In genomic region chr13:40149611-40150283, GRCh38 we compare ENCODE assay signal across 10 cellular contexts.
DNase-seq lines count a peak whose midpoint lies in the region; ATAC-seq lines count a peak whose summit lies in the region.
"Had no signal": no experiment of that assay in that cellular context is flagged by ENCODE, and none has a peak within 500 bp of the region (broad histone marks: within the 10 kb centered on the region; RNA-seq: fewer than 3 reads in every experiment).

No MANE protein-coding gene starts in this region.

- H3K4me3 ChIP-seq in CD4-positive, alpha-beta memory T cell (ENCODE audit: low read length in 2 of 2): no peak overlapping the region
- no peak overlapping the region for H3K4me3 ChIP-seq in SJSA1

- no peaks in the 10 kb centered on the region for H3K36me3 ChIP-seq in CD4-positive, alpha-beta memory T cell (ENCODE audit: insufficient read depth, low read length)
- no peaks in the 10 kb centered on the region for H3K36me3 ChIP-seq in SJSA1

- no peak for DNase-seq in CD4-positive, alpha-beta memory T cell
- DNase-seq in SJSA1 (ENCODE audit: low read depth in 1 of 2, low spot score in 2 of 2) (peak; percentile 45 to 56), globus pallidus (ENCODE audit: low spot score) (peak; percentile 71), renal cortical epithelial cell (ENCODE audit: low read depth) (peak; percentile 98), posterior cingulate gyrus (no peak), SKM-1 (lab: John Stamatoyannopoulos, UW; ENCODE audit: unreplicated experiment) (no peak)
- DNase-seq: activated CD4-positive, CD25-positive, alpha-beta regulatory T cell; mesendoderm had no signal

- H3K27ac ChIP-seq in CD4-positive, alpha-beta memory T cell (ENCODE audit: low read depth, low read length): no peak overlapping the region
- peak overlapping the region; percentile 24 for H3K27ac ChIP-seq in SJSA1

- H3K4me3 Mint-ChIP-seq in CD4-positive, alpha-beta memory T cell: no peak overlapping the region

- H3K4me1 ChIP-seq in CD4-positive, alpha-beta memory T cell (ENCODE audit: insufficient read depth, low read length): peaks cover 40% of the 10 kb centered on the region
- peaks cover 17% of the 10 kb centered on the region for H3K4me1 ChIP-seq in SJSA1 (replicated peaks)

- peak overlapping the region in 5 of 7 donors; percentile 56 to 77 (median 60) for H3K27ac Mint-ChIP-seq in CD4-positive, alpha-beta memory T cell

- H3K27me3 Mint-ChIP-seq in CD4-positive, alpha-beta memory T cell: no peaks in the 10 kb centered on the region

- no peaks in the 10 kb centered on the region for H3K36me3 Mint-ChIP-seq in CD4-positive, alpha-beta memory T cell

- H3K4me1 Mint-ChIP-seq in CD4-positive, alpha-beta memory T cell: peaks cover 43 to 75% (median 54%) of the 10 kb centered on the region in 4 donors

- no peaks in the 10 kb centered on the region for H3K9me3 ChIP-seq in CD4-positive, alpha-beta memory T cell (ENCODE audit: control insufficient read depth in 1 of 2, low read length in 2 of 2)
- H3K9me3 ChIP-seq in SJSA1 (replicated peaks): no peaks in the 10 kb centered on the region

- ATAC-seq in HG03469 (IDR thresholded peaks at IDR 0.05; ENCODE audit: unreplicated experiment) (no peak), HG02981 (IDR thresholded peaks at IDR 0.05; ENCODE audit: unreplicated experiment) (no peak)

- peaks cover 0 to 3% (median 0%) of the 10 kb centered on the region in 8 donors for H3K9me3 Mint-ChIP-seq in CD4-positive, alpha-beta memory T cell

- intact Hi-C loops in CD4-positive, alpha-beta memory T cell (cut with micrococcal nuclease): loop anchor here (5.0 kb wide), 1 partner anchor 38 kb away; no protein-coding TSS in a partner anchor
- intact Hi-C loops in posterior cingulate gyrus (cut with DNase I): no loop called here

- CTCF ChIA-PET in CD4-positive, alpha-beta memory T cell (lab: Charles Lee; ENCODE audit: partially characterized antibody): interaction anchor here (1.0 kb wide), 1 partner anchor 21 kb away, joined by 3 read pairs; no protein-coding TSS in a partner anchor

- no peaks in the 10 kb centered on the region for H3K27me3 ChIP-seq in CD4-positive, alpha-beta memory T cell (ENCODE audit: insufficient read depth, low read length)
- no peaks in the 10 kb centered on the region for H3K27me3 ChIP-seq in SJSA1 (replicated peaks)

- POLR2A ChIA-PET in CD4-positive, alpha-beta memory T cell (lab: Charles Lee; ENCODE audit: partially characterized antibody): interaction anchor here (1.3 to 1.4 kb wide), 2 partner anchors 37 to 38 kb away, joined by 3 to 6 read pairs; no protein-coding TSS in a partner anchor

Comparison
In these comparisons a context has a peak if more than half of its experiments do, and no peak if none do; other contexts are left out.
1. DNase-seq: peak in SJSA1 (2 of 2), globus pallidus (single experiment) and renal cortical epithelial cell (single experiment); none in CD4-positive, alpha-beta memory T cell (0 of 5), posterior cingulate gyrus (0 of 10) and SKM-1 (single experiment).